ENCODE assay signal across 8 cellular contexts in the genomic region with DNA sequence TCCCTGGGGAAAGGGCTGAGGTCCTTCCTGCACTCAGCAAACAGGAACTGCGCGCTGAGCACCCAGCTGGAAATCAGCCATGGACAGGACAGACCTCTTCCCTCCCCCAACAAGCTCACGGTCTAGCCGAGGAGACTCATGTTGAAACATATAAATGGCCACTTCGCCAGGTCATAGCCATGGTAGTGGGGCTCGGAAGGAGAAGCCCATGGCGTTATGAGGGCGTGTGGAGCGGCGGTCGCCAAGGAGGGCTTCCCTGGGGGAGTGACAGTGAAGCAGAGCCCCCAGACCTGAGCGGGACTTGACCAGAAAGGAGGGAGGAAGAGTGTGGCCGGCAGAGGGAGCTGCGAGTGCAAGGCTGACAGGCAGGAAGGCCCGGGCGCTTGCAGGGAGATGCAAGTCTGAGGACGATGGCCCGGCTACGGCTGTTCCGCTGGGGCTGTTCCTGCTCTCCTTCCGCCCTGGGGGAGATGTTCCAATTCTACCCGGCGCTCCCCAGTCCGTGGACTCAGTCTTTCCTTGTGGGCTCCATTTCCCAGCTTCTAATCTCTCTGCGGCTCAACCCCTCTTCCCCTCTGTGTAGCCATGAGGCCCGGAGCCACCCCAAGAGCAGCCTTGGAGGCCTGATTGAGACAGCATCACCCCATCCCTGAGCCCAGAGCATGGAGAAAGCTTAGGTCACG. TPM values are rescaled to one million over a fixed set of nuclear protein-coding genes. Genes with fewer than 3 reads are reported as not detected.
DNase-seq lines count a peak whose midpoint lies in the region; ATAC-seq, FAIRE-seq and TF ChIP-seq lines count a peak whose summit lies in the region.

No MANE protein-coding gene starts in this region.

- H3K79me1 ChIP-seq in mesenchymal stem cell (replicated peaks; ENCODE audit: low read length, poor library complexity, severe bottlenecking) = peaks cover 6% of the 10 kb centered on the region

- no peak overlapping the region for H3K23ac ChIP-seq in mesenchymal stem cell (ENCODE audit: low read length in 2 of 2)

- peaks cover 8 to 9% of the 10 kb centered on the region in 2 donors for H3K4me1 Mint-ChIP-seq in effector memory CD8-positive, alpha-beta T cell (ENCODE audit: low read depth in 2 of 2)

- peak overlapping the region; percentile 3 for H2BK15ac ChIP-seq in mesenchymal stem cell (ENCODE audit: low read depth, poor library complexity, severe bottlenecking)

- H4K91ac ChIP-seq in mesenchymal stem cell (ENCODE audit: low read length) = peak overlapping the region; percentile 62

- no peaks in the 10 kb centered on the region for H3K9me3 ChIP-seq in HUES48 (ENCODE audit: control insufficient read depth, insufficient read depth, low read length)
- H3K9me3 ChIP-seq in mesenchymal stem cell (ENCODE audit: control insufficient read depth, low read length) = no peaks in the 10 kb centered on the region

- H3K27me3 ChIP-seq in HUES48 (ENCODE audit: control insufficient read depth, insufficient read depth, low read length) (no peaks in the 10 kb centered on the region; the same call in 1 of the 2 replicates), mesenchymal stem cell (ENCODE audit: control insufficient read depth in 1 of 2, insufficient read depth in 1 of 2, low read length in 2 of 2) (peaks cover 4 to 6% of the 10 kb centered on the region in 2 experiments)

- H3K9ac ChIP-seq in HUES48 (ENCODE audit: low read depth, low read length) = no peak overlapping the region
- peak overlapping the region; percentile 74 for H3K9ac ChIP-seq in mesenchymal stem cell (ENCODE audit: low read length)

- peaks cover 8% of the 10 kb centered on the region; the same call in 1 of the 2 replicates for H3K4me1 ChIP-seq in HUES48 (ENCODE audit: control insufficient read depth, insufficient read depth, low read length)
- peaks cover 14% of the 10 kb centered on the region for H3K4me1 ChIP-seq in mesenchymal stem cell (ENCODE audit: control insufficient read depth, insufficient read depth, low read depth, low read length)

- H3K4me3 ChIP-seq in HUES48 (ENCODE audit: low read depth, low read length) (peak overlapping the region; percentile 23; the same call in 1 of the 2 replicates), mesenchymal stem cell (ENCODE audit: insufficient read depth in 1 of 2, low read depth in 1 of 2, low read length in 2 of 2) (peak overlapping the region; percentile 36 to 73)

- H3K4me2 ChIP-seq in mesenchymal stem cell (ENCODE audit: low read length, poor library complexity, severe bottlenecking) = peak overlapping the region; percentile 69

- no peak overlapping the region for H2AK5ac ChIP-seq in mesenchymal stem cell (ENCODE audit: low read length, severe bottlenecking)

- no peaks in the 10 kb centered on the region for H3K9me3 Mint-ChIP-seq in effector memory CD8-positive, alpha-beta T cell

- no peak overlapping the region for H2BK5ac ChIP-seq in mesenchymal stem cell (ENCODE audit: low read depth, low read length, poor library complexity, severe bottlenecking)

- no peak for FAIRE-seq in D721Med (lab: Jason Lieb, UNC)

- H3K18ac ChIP-seq in mesenchymal stem cell (ENCODE audit: low read depth in 1 of 2, low read length in 2 of 2) = peak overlapping the region; percentile 52 to 72

- H2AFZ ChIP-seq in mesenchymal stem cell (ENCODE audit: low read depth, low read length) = peak overlapping the region; percentile 6

- H2BK120ac ChIP-seq in mesenchymal stem cell (ENCODE audit: low read depth, low read length) = no peak overlapping the region

- WGBS in mesenchymal stem cell = 8% methylated on average over 27 of the region's 27 CpGs

- TF ChIP-seq CTCF in D721Med (IDR thresholded peaks at IDR 0.05; ENCODE audit: insufficient read depth, missing control alignments) = peak; percentile 85

- H3K36me3 Mint-ChIP-seq in effector memory CD8-positive, alpha-beta T cell (ENCODE audit: insufficient read depth) = no peaks in the 10 kb centered on the region

- H3K14ac ChIP-seq in mesenchymal stem cell (ENCODE audit: low read length in 2 of 2) = peak overlapping the region in 1 of 2 experiments; percentile 44

- peak; percentile 99 for ATAC-seq in effector memory CD8-positive, alpha-beta T cell (replicated peaks)
- no peak for ATAC-seq in HG02852 (IDR thresholded peaks at IDR 0.05; ENCODE audit: unreplicated experiment)

- H3K27ac ChIP-seq in HUES48 (ENCODE audit: low read depth, low read length) (no peak overlapping the region), mesenchymal stem cell (ENCODE audit: low read length, poor library complexity, severe bottlenecking) (no peak overlapping the region)

- H2BK12ac ChIP-seq in mesenchymal stem cell (ENCODE audit: low read length in 2 of 2) = no peak overlapping the region

- H4K8ac ChIP-seq in mesenchymal stem cell (ENCODE audit: low read length) = peak overlapping the region; percentile 90

- H3K36me3 ChIP-seq in HUES48 (ENCODE audit: control insufficient read depth, insufficient read depth, low read length) (no peaks in the 10 kb centered on the region), mesenchymal stem cell (ENCODE audit: control insufficient read depth in 1 of 2, insufficient read depth in 2 of 2, low read depth in 1 of 2, low read length in 2 of 2) (no peaks in the 10 kb centered on the region)

- DNase-seq in D721Med (ENCODE audit: insufficient read length, low spot score) = peak; percentile 94
- DNase-seq in NOMO-1 treated with DMSO at 0.1 percent for 48 hours (lab: John Stamatoyannopoulos, UW; ENCODE audit: unreplicated experiment) = peak; percentile 86
- DNase-seq in activated CD8-positive, alpha-beta memory T cell treated with anti-CD3 and anti-CD28 coated beads for 24 hours = peak; percentile 94
- DNase-seq in effector memory CD8-positive, alpha-beta T cell = peak; percentile 81 to 85 (median 84)
- DNase-seq in mesenchymal stem cell = peak; percentile 81
- DNase-seq in stimulated activated CD8-positive, alpha-beta memory T cell treated with anti-CD3 and anti-CD28 coated beads, Interleukin-12 subunit alpha, Interleukin-12 subunit beta, amount 100 ng/mL, for 24 hours (ENCODE audit: extremely low read depth) = peak; percentile 67

- H3K4me3 Mint-ChIP-seq in effector memory CD8-positive, alpha-beta T cell = peak overlapping the region; percentile 20 to 31

- H3K27me3 Mint-ChIP-seq in effector memory CD8-positive, alpha-beta T cell = peaks cover 6 to 9% of the 10 kb centered on the region in 2 donors

- peak overlapping the region; percentile 24 to 82 for H3K4ac ChIP-seq in mesenchymal stem cell (ENCODE audit: low read depth in 1 of 2, low read length in 2 of 2)

- peak overlapping the region in 1 of 2 donors; percentile 41 for H3K27ac Mint-ChIP-seq in effector memory CD8-positive, alpha-beta T cell

RNA-seq across cellular contexts. Expression of a gene that starts 43.9 kb away (rescaled TPM):
- 55.8 TPM for polyA plus RNA-seq in mesenchymal stem cell (2013, experiment 1 of 2)
- 53.6 TPM for polyA plus RNA-seq in mesenchymal stem cell (2013, experiment 2 of 2)
